ENCODE assay signal across 8 cellular contexts in genomic region chr7:100585511-100586265, GRCh38. TPM values are rescaled to one million over a fixed set of nuclear protein-coding genes. Genes with fewer than 3 reads are reported as not detected.
DNase-seq lines count a peak whose midpoint lies in the region; ATAC-seq and TF ChIP-seq lines count a peak whose summit lies in the region.

Gene LRCH4, minus strand, starts transcription at chr7:100586129. Its CDS starts 29 bp downstream, at chr7:100586100.

- no peaks in the 10 kb centered on the region; the same call in 2 of the 3 replicates for H3K36me3 Mint-ChIP-seq in GM23338 (ENCODE audit: low read depth)
- H3K36me3 Mint-ChIP-seq in activated CD4-positive, alpha-beta T cell treated with anti-CD3 and anti-CD28 coated beads for 36 hours (ENCODE audit: low read depth): peaks cover 5% of the 10 kb centered on the region

- H3K9ac ChIP-seq in duodenal mucosa (ENCODE audit: low read depth in 1 of 2, low read length in 2 of 2): peak within 1 kb of the TSS; percentile 69 to 91
- peak within 1 kb of the TSS; percentile 95 for H3K9ac ChIP-seq in mesenchymal stem cell (ENCODE audit: low read length)
- H3K9ac ChIP-seq in subcutaneous abdominal adipose tissue (ENCODE audit: low read length in 5 of 5): peak within 1 kb of the TSS; percentile 66 to 91 (median 82)

- no peak for TF ChIP-seq CTCF in GM10248 (IDR thresholded peaks at IDR 0.05; ENCODE audit: control extremely low read depth, extremely low read depth, low read depth, missing control alignments)
- TF ChIP-seq CTCF in GM23338 (conservative IDR thresholded peaks at IDR 0.05; ENCODE audit: low read depth in 2 of 2): no peak

- H3K79me1 ChIP-seq in mesenchymal stem cell (replicated peaks; ENCODE audit: low read length, poor library complexity, severe bottlenecking): peaks cover 9% of the 10 kb centered on the region

- peak within 1 kb of the TSS; percentile 92 for H2BK5ac ChIP-seq in mesenchymal stem cell (ENCODE audit: low read depth, low read length, poor library complexity, severe bottlenecking)

- CTCF ChIA-PET in GM10248 (lab: Yijun Ruan, JAX): interaction anchor here (0.6 to 4.4 kb wide), 30 partner anchors 11 to 266 kb away, joined by 3 to 20 read pairs (median 4); partner anchors contain the start of genes MOSPD3, POP7 and SAP25
- CTCF ChIA-PET in activated CD4-positive, alpha-beta T cell treated with anti-CD3 and anti-CD28 coated beads for 36 hours (lab: Charles Lee): interaction anchor here (0.7 to 4.2 kb wide), 28 partner anchors 9 to 267 kb away, joined by 3 to 19 read pairs (median 4); partner anchors contain the start of genes AGFG2, GIGYF1, MEPCE and MOSPD3

- H3K9me3 ChIP-seq in duodenal mucosa (ENCODE audit: control insufficient read depth in 1 of 2, low read length in 2 of 2) (no peaks in the 10 kb centered on the region), mesenchymal stem cell (ENCODE audit: control insufficient read depth, low read length) (no peaks in the 10 kb centered on the region), subcutaneous abdominal adipose tissue (ENCODE audit: control insufficient read depth in 5 of 5, low read length in 5 of 5) (no peaks in the 10 kb centered on the region)

- H4K91ac ChIP-seq in mesenchymal stem cell (ENCODE audit: low read length): peak within 1 kb of the TSS; percentile 98

- H3K27ac ChIP-seq in GM23338 (ENCODE audit: low read depth) (peak within 1 kb of the TSS; percentile 99), duodenal mucosa (ENCODE audit: low read depth, low read length) (peak within 1 kb of the TSS; percentile 99), mesenchymal stem cell (ENCODE audit: low read length, poor library complexity, severe bottlenecking) (peak within 1 kb of the TSS; percentile 96), subcutaneous abdominal adipose tissue (ENCODE audit: low read depth, low read length) (peak within 1 kb of the TSS; percentile 72)

- DNase-seq in GM10248 (ENCODE audit: extremely low spot score) (peak; percentile 77), GM23338 (ENCODE audit: low spot score) (peak; percentile 81), NCI-H146 (lab: John Stamatoyannopoulos, UW) (peak; percentile 69), mesenchymal stem cell (no peak), RKO (ENCODE audit: low spot score) (no peak)
- DNase-seq in activated CD4-positive, alpha-beta T cell treated with anti-CD3 and anti-CD28 coated beads for 36 hours: peak; percentile 78

- H3K9me3 Mint-ChIP-seq in GM23338: no peaks in the 10 kb centered on the region
- no peaks in the 10 kb centered on the region for H3K9me3 Mint-ChIP-seq in activated CD4-positive, alpha-beta T cell treated with anti-CD3 and anti-CD28 coated beads for 36 hours (ENCODE audit: low read depth)

- H3K23ac ChIP-seq in mesenchymal stem cell (ENCODE audit: low read length in 2 of 2): peak within 1 kb of the TSS in 1 of 2 experiments; percentile 80

- POLR2A ChIA-PET in GM10248 (lab: Yijun Ruan, JAX): interaction anchor here (0.5 to 1.3 kb wide), 19 partner anchors 9 to 289 kb away, joined by 3 to 14 read pairs (median 4); partner anchors contain the start of genes GNB2, MOSPD3, PCOLCE and SRRT
- POLR2A ChIA-PET in activated CD4-positive, alpha-beta T cell treated with anti-CD3 and anti-CD28 coated beads for 36 hours (lab: Charles Lee): interaction anchor here (0.5 to 2.7 kb wide), 21 partner anchors 10 to 366 kb away, joined by 3 to 13 read pairs (median 4); partner anchors contain the start of genes AGFG2, MEPCE, MOSPD3 and POP7

- no peaks in the 10 kb centered on the region for H3K9me2 ChIP-seq in GM23338 (ENCODE audit: insufficient read depth)

- peak within 1 kb of the TSS; percentile 37 to 99 for H3K14ac ChIP-seq in mesenchymal stem cell (ENCODE audit: low read length in 2 of 2)

- H3K27me3 ChIP-seq in GM23338 (ENCODE audit: insufficient read depth) (peaks cover 20% of the 10 kb centered on the region), duodenal mucosa (ENCODE audit: control insufficient read depth in 1 of 2, insufficient read depth in 2 of 2, low read length in 2 of 2) (no peaks in the 10 kb centered on the region), mesenchymal stem cell (ENCODE audit: control insufficient read depth in 1 of 2, insufficient read depth in 1 of 2, low read length in 2 of 2) (peaks cover 0 to 15% of the 10 kb centered on the region in 2 experiments), subcutaneous abdominal adipose tissue (ENCODE audit: control insufficient read depth in 5 of 5, insufficient read depth in 4 of 5, low read length in 5 of 5) (peaks cover 0 to 11% (median 2%) of the 10 kb centered on the region in 5 donors)

- intact Hi-C loops in activated CD4-positive, alpha-beta T cell treated with anti-CD3 and anti-CD28 coated beads for 36 hours (cut with DNase I, micrococcal nuclease): loop anchor here (1.0 to 5.0 kb wide), 17 partner anchors 19 to 667 kb away; partner anchors contain the start of genes AGFG2 (in 2 of the 2), GNB2 (in 2 of the 2), MOSPD3 (in 2 of the 2) and TSC22D4 (in 2 of the 2)

- peak within 1 kb of the TSS; percentile 81 to 95 for H2BK12ac ChIP-seq in mesenchymal stem cell (ENCODE audit: low read length in 2 of 2)

- peak; percentile 39 for ATAC-seq in GM23338
- peak; percentile 8 for ATAC-seq in activated CD4-positive, alpha-beta T cell treated with anti-CD3 and anti-CD28 coated beads for 36 hours

- peaks cover 20% of the 10 kb centered on the region for H3F3A ChIP-seq in GM23338 (replicated peaks; ENCODE audit: low read depth)

- 0 out of 2 replicates have a peak, but pooled peaks cover 4% of the 10 kb centered on the region for H3K36me3 ChIP-seq in GM23338 (ENCODE audit: insufficient read depth)
- H3K36me3 ChIP-seq in duodenal mucosa (ENCODE audit: control insufficient read depth in 1 of 2, insufficient read depth in 2 of 2, low read length in 2 of 2): peaks cover 16 to 19% of the 10 kb centered on the region in 2 donors
- peaks cover 20 to 24% of the 10 kb centered on the region in 2 experiments for H3K36me3 ChIP-seq in mesenchymal stem cell (ENCODE audit: control insufficient read depth in 1 of 2, insufficient read depth in 2 of 2, low read depth in 1 of 2, low read length in 2 of 2)
- H3K36me3 ChIP-seq in subcutaneous abdominal adipose tissue (ENCODE audit: control insufficient read depth in 5 of 5, insufficient read depth in 5 of 5, low read length in 5 of 5): peaks cover 0 to 24% (median 18%) of the 10 kb centered on the region in 5 donors

- H4K8ac ChIP-seq in mesenchymal stem cell (ENCODE audit: low read length): peak within 1 kb of the TSS; percentile 82

- H3K18ac ChIP-seq in mesenchymal stem cell (ENCODE audit: low read depth in 1 of 2, low read length in 2 of 2): peak within 1 kb of the TSS; percentile 97

- H2BK15ac ChIP-seq in mesenchymal stem cell (ENCODE audit: low read depth, poor library complexity, severe bottlenecking): peak within 1 kb of the TSS; percentile 92

- H3K4me3 Mint-ChIP-seq in GM23338: peak within 1 kb of the TSS; percentile 91
- H3K4me3 Mint-ChIP-seq in activated CD4-positive, alpha-beta T cell treated with anti-CD3 and anti-CD28 coated beads for 36 hours: peak within 1 kb of the TSS; percentile 78

- H2AK5ac ChIP-seq in mesenchymal stem cell (ENCODE audit: low read length, severe bottlenecking): no peak within 1 kb of the TSS

- H3K79me2 ChIP-seq in GM23338 (replicated peaks; ENCODE audit: insufficient read depth): peaks cover 21% of the 10 kb centered on the region

- peak within 1 kb of the TSS; percentile 97 for H3K27ac Mint-ChIP-seq in GM23338
- peak within 1 kb of the TSS; percentile 82 for H3K27ac Mint-ChIP-seq in activated CD4-positive, alpha-beta T cell treated with anti-CD3 and anti-CD28 coated beads for 36 hours

- H3K4me1 ChIP-seq in GM23338 (ENCODE audit: insufficient read depth) (peaks cover 36% of the 10 kb centered on the region), duodenal mucosa (ENCODE audit: control insufficient read depth in 1 of 2, insufficient read depth in 2 of 2, low read length in 2 of 2) (peaks cover 27 to 29% of the 10 kb centered on the region in 2 donors), mesenchymal stem cell (ENCODE audit: control insufficient read depth, insufficient read depth, low read depth, low read length) (peaks cover 29% of the 10 kb centered on the region), subcutaneous abdominal adipose tissue (ENCODE audit: control insufficient read depth in 5 of 5, insufficient read depth in 5 of 5, low read length in 5 of 5) (peaks cover 14 to 58% (median 44%) of the 10 kb centered on the region in 5 donors)

- peaks cover 37% of the 10 kb centered on the region for H3K27me3 Mint-ChIP-seq in GM23338 (ENCODE audit: insufficient read depth, low read depth, poor library complexity)
- H3K27me3 Mint-ChIP-seq in activated CD4-positive, alpha-beta T cell treated with anti-CD3 and anti-CD28 coated beads for 36 hours: peaks cover 4% of the 10 kb centered on the region

- peaks cover 8% of the 10 kb centered on the region; the same call in 1 of the 2 replicates for H4K20me1 ChIP-seq in GM23338 (replicated peaks; ENCODE audit: insufficient read depth)

- peak within 1 kb of the TSS; percentile 93 to 96 for H3K4ac ChIP-seq in mesenchymal stem cell (ENCODE audit: low read depth in 1 of 2, low read length in 2 of 2)

- H2AFZ ChIP-seq in GM23338 (peak within 1 kb of the TSS; percentile 87; the same call in 1 of the 2 replicates), mesenchymal stem cell (ENCODE audit: low read depth, low read length) (peak within 1 kb of the TSS; percentile 67)

- H3K4me3 ChIP-seq in GM23338 (peak within 1 kb of the TSS; percentile 98), duodenal mucosa (ENCODE audit: low read depth in 1 of 2, low read length in 2 of 2) (peak within 1 kb of the TSS; percentile 89 to 94), mesenchymal stem cell (ENCODE audit: insufficient read depth in 1 of 2, low read depth in 1 of 2, low read length in 2 of 2) (peak within 1 kb of the TSS; percentile 96 to 99), subcutaneous abdominal adipose tissue (ENCODE audit: low read depth in 1 of 5, low read length in 5 of 5) (peak within 1 kb of the TSS; percentile 85 to 97 (median 96))

- peaks cover 46% of the 10 kb centered on the region for H3K4me1 Mint-ChIP-seq in GM23338
- H3K4me1 Mint-ChIP-seq in activated CD4-positive, alpha-beta T cell treated with anti-CD3 and anti-CD28 coated beads for 36 hours: peaks cover 29% of the 10 kb centered on the region

- under 1% methylated on average over 48 of the region's 61 CpGs for WGBS in mesenchymal stem cell

- peak within 1 kb of the TSS; percentile 86 for H3K4me2 ChIP-seq in GM23338
- H3K4me2 ChIP-seq in mesenchymal stem cell (ENCODE audit: low read length, poor library complexity, severe bottlenecking): peak within 1 kb of the TSS; percentile 90

- H2BK120ac ChIP-seq in mesenchymal stem cell (ENCODE audit: low read depth, low read length): peak within 1 kb of the TSS; percentile 82

RNA-seq across cellular contexts. Expression of gene LRCH4, which starts in this region (rescaled TPM):
- total RNA-seq in GM23338 (2014; rRNA removed; shearing (Covaris generic)): 51.0 and 51.5 TPM in 2 replicates
- 21.4 and 21.8 TPM in 2 replicates for polyA plus RNA-seq in GM23338 (2016; fragmentation: Nextera tagmentation; extraction: Ambion mirVana)
- 10 to 100 TPM; 70.3 to 71.7 TPM for total RNA-seq in activated CD4-positive, alpha-beta T cell treated with anti-CD3 and anti-CD28 coated beads for 36 hours
- polyA plus RNA-seq in mesenchymal stem cell (2013, experiment 1 of 2): 72.6 TPM
- polyA plus RNA-seq in mesenchymal stem cell (2013, experiment 2 of 2): 68.0 TPM

Comparison
In these comparisons a context has a peak if more than half of its experiments do, and no peak if none do; other contexts are left out.
1. DNase-seq: peak in GM10248 (single experiment), GM23338 (single experiment), NCI-H146 (single experiment) and activated CD4-positive, alpha-beta T cell treated with anti-CD3 and anti-CD28 coated beads for 36 hours (single experiment); none in mesenchymal stem cell (single experiment) and RKO (single experiment).
2. Peak in every context shown above with its lines, with median percentiles within 50 percentile points of each other: H3K27ac ChIP-seq, H3K4me3 ChIP-seq and H3K9ac ChIP-seq.